4 cellular contexts compared by ENCODE assay signal in genomic region chr10:89018700-89019346, GRCh38. TPM values are rescaled to one million over a fixed set of nuclear protein-coding genes. Genes with fewer than 3 reads are reported as not detected.
DNase-seq lines count a peak whose midpoint lies in the region; ATAC-seq and TF ChIP-seq lines count a peak whose summit lies in the region.
"Not testable (repeated sequence)": the region's sequence is repeated elsewhere in the genome, so short reads cannot be mapped to it uniquely, and the experiment has no call there.

No MANE protein-coding gene starts in this region.

- not testable (repeated sequence) for H3K4me3 Mint-ChIP-seq in nephron; stimulated activated effector memory CD8-positive, alpha-beta T cell treated with anti-CD3 and anti-CD28 coated beads, Interleukin-12 subunit alpha, Interleukin-12 subunit beta, amount 100 ng/mL, for 72 hours

- peak; percentile 63 for ATAC-seq in esophagus mucosa
- not testable (repeated sequence) for ATAC-seq in stimulated activated effector memory CD8-positive, alpha-beta T cell treated with anti-CD3 and anti-CD28 coated beads, Interleukin-12 subunit alpha, Interleukin-12 subunit beta, amount 100 ng/mL, for 72 hours

- H3K27me3 Mint-ChIP-seq in nephron (ENCODE audit: low read depth): not testable (repeated sequence)

- H3K9me3 Mint-ChIP-seq in nephron; stimulated activated effector memory CD8-positive, alpha-beta T cell treated with anti-CD3 and anti-CD28 coated beads, Interleukin-12 subunit alpha, Interleukin-12 subunit beta, amount 100 ng/mL, for 72 hours: not testable (repeated sequence)

- peaks cover 13% of the 10 kb centered on the region for H3K4me1 Mint-ChIP-seq in nephron
- peaks cover 16% of the 10 kb centered on the region for H3K4me1 Mint-ChIP-seq in stimulated activated effector memory CD8-positive, alpha-beta T cell treated with anti-CD3 and anti-CD28 coated beads, Interleukin-12 subunit alpha, Interleukin-12 subunit beta, amount 100 ng/mL, for 72 hours

- peak overlapping the region in 2 of 3 experiments; percentile 80 to 84 for H3K27ac Mint-ChIP-seq in nephron
- peak overlapping the region; percentile 38 for H3K27ac Mint-ChIP-seq in stimulated activated effector memory CD8-positive, alpha-beta T cell treated with anti-CD3 and anti-CD28 coated beads, Interleukin-12 subunit alpha, Interleukin-12 subunit beta, amount 100 ng/mL, for 72 hours

- peak; percentile 6 for DNase-seq in activated gamma-delta T cell (lab: John Stamatoyannopoulos, UW)
- DNase-seq in stimulated activated effector memory CD8-positive, alpha-beta T cell treated with anti-CD3 and anti-CD28 coated beads, Interleukin-12 subunit alpha, Interleukin-12 subunit beta, amount 100 ng/mL, for 72 hours (ENCODE audit: low spot score in 2 of 2): not testable (repeated sequence)

- TF ChIP-seq CTCF in nephron (IDR thresholded peaks at IDR 0.05; ENCODE audit: unreplicated experiment in 3 of 3): not testable (repeated sequence)

- not testable (repeated sequence) for H3K36me3 Mint-ChIP-seq in nephron (ENCODE audit: low read depth)
- peaks cover 89% of the 10 kb centered on the region for H3K36me3 Mint-ChIP-seq in stimulated activated effector memory CD8-positive, alpha-beta T cell treated with anti-CD3 and anti-CD28 coated beads, Interleukin-12 subunit alpha, Interleukin-12 subunit beta, amount 100 ng/mL, for 72 hours

RNA-seq across cellular contexts. Expression of gene FAS, which starts 28.2 kb away (rescaled TPM):
- 12.2 TPM for total RNA-seq in esophagus mucosa
